33 cellular contexts compared by ENCODE assay signal in the genomic region with DNA sequence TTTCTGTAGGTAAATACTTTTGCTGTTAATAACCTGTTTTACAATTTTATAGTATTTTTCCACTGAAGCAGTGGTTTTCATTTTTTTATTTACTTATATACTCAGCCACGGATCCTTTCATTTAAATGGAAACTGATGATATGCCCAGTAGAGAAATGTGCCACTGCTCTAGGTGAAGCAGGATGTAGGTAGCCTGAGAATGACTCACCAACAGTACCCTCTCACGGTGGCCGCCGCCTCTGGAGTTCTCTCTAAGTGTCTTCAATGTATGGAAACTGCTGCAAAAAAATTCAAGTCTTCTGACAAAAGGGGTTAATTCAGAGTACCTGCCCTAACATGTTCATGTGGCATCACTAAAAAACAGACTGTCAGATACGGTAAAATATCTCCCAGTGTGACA. TPM values are rescaled to one million over a fixed set of nuclear protein-coding genes. Genes with fewer than 3 reads are reported as not detected.
"Had no signal": no experiment of that assay in that cellular context is flagged by ENCODE, and none has a peak within 500 bp of the region (broad histone marks: within the 10 kb centered on the region; RNA-seq: fewer than 3 reads in every experiment).

No MANE protein-coding gene starts in this region.

- H3K4me3 Mint-ChIP-seq: activated CD4-positive, alpha-beta memory T cell treated with anti-CD3 and anti-CD28 coated beads, Interleukin-2, amount 10 ng/mL, durations not matched to agents 7 days and 5 days; activated CD4-positive, alpha-beta T cell treated with anti-CD3 and anti-CD28 coated beads, Interleukin-2, amount 10 ng/mL, durations not matched to agents 7 days and 5 days; activated naive CD4-positive, alpha-beta T cell treated with anti-CD3 and anti-CD28 coated beads, Interleukin-2, amount 50 U/mL, for 24 hours; activated naive CD8-positive, alpha-beta T cell treated with anti-CD3 and anti-CD28 coated beads, Interleukin-2, amount 50 U/mL, for 24 hours; central memory CD8-positive, alpha-beta T cell; dendritic cell treated with granulocyte-macrophage colony-stimulating factor and Interleukin-4, amounts not matched to agents 40 ng/mL and 50 ng/mL, for 4 days; endodermal cell; naive B cell; nephron progenitor cell had no signal

- H3K4me3 ChIP-seq: breast epithelium, esophagus muscularis mucosa, ovary, skin epidermis, testis, transverse colon had no signal

- ATAC-seq: activated CD4-positive, CD25-positive, alpha-beta regulatory T cell treated with anti-CD3 and anti-CD28 coated beads, Interleukin-2, amount 50 U/mL, for 24 hours; activated naive CD8-positive, alpha-beta T cell treated with anti-CD3 and anti-CD28 coated beads, Interleukin-2, amount 50 U/mL, for 24 hours; foreskin keratinocyte; left cardiac atrium; left ventricle myocardium superior; sciatic nerve; stimulated activated naive CD8-positive, alpha-beta T cell treated with anti-CD3 and anti-CD28 coated beads, Interleukin-15, Interleukin-2, amounts not matched to agents 100 U/mL and 50 U/mL, for 24 hours had no signal

- FAIRE-seq: keratinocyte, TTC549 had no signal

- H3K36me3 Mint-ChIP-seq: activated naive CD4-positive, alpha-beta T cell treated with anti-CD3 and anti-CD28 coated beads, Interleukin-2, amount 50 U/mL, for 24 hours; naive B cell had no signal

- DNase-seq: activated CD4-positive, alpha-beta memory T cell treated with anti-CD3 and anti-CD28 coated beads, Interleukin-2, amount 10 ng/mL, durations not matched to agents 7 days and 5 days; activated CD4-positive, alpha-beta T cell treated with anti-CD3 and anti-CD28 coated beads, Interleukin-2, amount 10 ng/mL, durations not matched to agents 7 days and 5 days; activated naive CD8-positive, alpha-beta T cell treated with anti-CD3 and anti-CD28 coated beads, Interleukin-2, amount 50 U/mL, for 24 hours; activated T-cell treated with anti-CD3 and anti-CD28 coated beads, Interleukin-2, amount 50 U/mL, for 48 hours; amygdala; endodermal cell; foreskin keratinocyte; glutamatergic neuron; left cardiac atrium; left ventricle myocardium superior; naive B cell; nephron progenitor cell; ovary; retina; stimulated activated CD4-positive, alpha-beta T cell treated with anti-CD3 and anti-CD28 coated beads, Interleukin-12 subunit alpha, Interleukin-12 subunit beta, amount 100 ng/mL, for 4 hours; stimulated activated CD4-positive, alpha-beta T cell treated with anti-CD3 and anti-CD28 coated beads, Interleukin-4, amount 100 ng/mL, for 1 hour; stimulated activated naive CD8-positive, alpha-beta T cell treated with anti-CD3 and anti-CD28 coated beads, Interleukin-15, Interleukin-2, amounts not matched to agents 100 U/mL and 50 U/mL, for 24 hours; T-helper 9 cell; testis; transverse colon had no signal

- H3K4me1 ChIP-seq: breast epithelium, foreskin keratinocyte, testis had no signal

- H3K27ac Mint-ChIP-seq: activated CD4-positive, alpha-beta memory T cell treated with anti-CD3 and anti-CD28 coated beads, Interleukin-2, amount 10 ng/mL, durations not matched to agents 7 days and 5 days; activated CD4-positive, alpha-beta T cell treated with anti-CD3 and anti-CD28 coated beads, Interleukin-2, amount 10 ng/mL, durations not matched to agents 7 days and 5 days; activated naive CD4-positive, alpha-beta T cell treated with anti-CD3 and anti-CD28 coated beads, Interleukin-2, amount 50 U/mL, for 24 hours; activated naive CD8-positive, alpha-beta T cell treated with anti-CD3 and anti-CD28 coated beads, Interleukin-2, amount 50 U/mL, for 24 hours; activated T-helper 2 cell treated with anti-CD3 and anti-CD28 coated beads, Interferon-gamma antibody, Interleukin-2, Interleukin-4, amounts not matched to agents 10 μg/mL and 5 μg/mL and 100 μg/mL, durations not matched to agents 14 hours and 24 hours and 36 hours; dendritic cell treated with granulocyte-macrophage colony-stimulating factor and Interleukin-4, amounts not matched to agents 40 ng/mL and 50 ng/mL, for 4 days; endodermal cell; naive B cell; nephron progenitor cell; progenitor cell of endocrine pancreas had no signal

- H3K4me1 Mint-ChIP-seq: activated CD4-positive, alpha-beta memory T cell treated with anti-CD3 and anti-CD28 coated beads, Interleukin-2, amount 10 ng/mL, durations not matched to agents 7 days and 5 days; activated naive CD4-positive, alpha-beta T cell treated with anti-CD3 and anti-CD28 coated beads, Interleukin-2, amount 50 U/mL, for 24 hours had no signal

- H3K36me3 ChIP-seq: breast epithelium, esophagus muscularis mucosa, ovary, transverse colon had no signal

- H3K27ac ChIP-seq: breast epithelium, esophagus muscularis mucosa, foreskin keratinocyte, ovary, skin epidermis, testis, transverse colon, VCaP had no signal

- H3K27me3 ChIP-seq: ovary, testis had no signal

- H3K9me3 Mint-ChIP-seq: activated CD4-positive, alpha-beta memory T cell treated with anti-CD3 and anti-CD28 coated beads, Interleukin-2, amount 10 ng/mL, durations not matched to agents 7 days and 5 days; activated CD4-positive, alpha-beta T cell treated with anti-CD3 and anti-CD28 coated beads, Interleukin-2, amount 10 ng/mL, durations not matched to agents 7 days and 5 days; activated naive CD4-positive, alpha-beta T cell treated with anti-CD3 and anti-CD28 coated beads, Interleukin-2, amount 50 U/mL, for 24 hours; activated naive CD8-positive, alpha-beta T cell treated with anti-CD3 and anti-CD28 coated beads, Interleukin-2, amount 50 U/mL, for 24 hours; activated T-helper 2 cell treated with anti-CD3 and anti-CD28 coated beads, Interferon-gamma antibody, Interleukin-2, Interleukin-4, amounts not matched to agents 10 μg/mL and 5 μg/mL and 100 μg/mL, durations not matched to agents 14 hours and 24 hours and 36 hours; dendritic cell treated with granulocyte-macrophage colony-stimulating factor and Interleukin-4, amounts not matched to agents 40 ng/mL and 50 ng/mL, for 4 days; endodermal cell; nephron progenitor cell had no signal

- H3K9me3 ChIP-seq: breast epithelium, esophagus muscularis mucosa, ovary, testis, transverse colon had no signal

RNA-seq across cellular contexts. Expression of gene EYA4, which starts 6.4 kb away (rescaled TPM):
- total RNA-seq: activated CD4-positive, alpha-beta memory T cell treated with anti-CD3 and anti-CD28 coated beads, Interleukin-2, amount 10 ng/mL, durations not matched to agents 7 days and 5 days; activated CD4-positive, alpha-beta T cell treated with anti-CD3 and anti-CD28 coated beads, Interleukin-2, amount 10 ng/mL, durations not matched to agents 7 days and 5 days; activated T-helper 2 cell treated with anti-CD3 and anti-CD28 coated beads, Interferon-gamma antibody, Interleukin-2, Interleukin-4, amounts not matched to agents 10 μg/mL and 5 μg/mL and 100 μg/mL, durations not matched to agents 14 hours and 24 hours and 36 hours; foreskin keratinocyte had no signal
- polyA plus RNA-seq: foreskin keratinocyte had no signal
